23 cellular contexts compared by ENCODE assay signal in the genomic region with DNA sequence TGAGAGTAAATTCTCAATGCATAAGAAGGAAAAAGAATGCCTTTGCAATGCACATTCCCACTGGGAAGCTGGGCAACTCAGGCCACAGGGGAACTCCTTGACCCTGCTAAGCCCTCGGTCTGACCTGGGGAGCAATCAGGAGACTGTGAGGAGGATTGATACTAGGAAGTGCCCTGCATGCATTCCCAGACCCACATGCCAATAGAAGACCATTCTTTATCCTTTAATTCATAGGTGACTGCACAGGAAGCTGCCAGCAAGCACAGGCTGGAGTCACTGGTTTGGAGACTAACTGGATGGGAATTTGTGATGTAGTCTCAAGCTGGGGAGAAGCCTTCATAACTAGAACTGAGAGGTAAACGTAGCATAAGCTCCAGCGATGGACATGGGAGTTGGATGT.
"Had no signal": no experiment of that assay in that cellular context is flagged by ENCODE, and none has a peak within 500 bp of the region (broad histone marks: within the 10 kb centered on the region; RNA-seq: fewer than 3 reads in every experiment).

No MANE protein-coding gene starts in this region.

- ATAC-seq: heart left ventricle; left cardiac atrium; lower lobe of right lung; natural killer cell treated with Interleukin-12 subunit alpha and Interleukin-12 subunit beta and Interleukin-15 and Interleukin-18, amount 100 ng/mL, for 72 hours; pancreas; sciatic nerve; stimulated activated memory B cell treated with anti-CD40 and anti-IgM and Interleukin-4, amounts not matched to agents 10 μg/mL and 1 μg/mL and 100 μg/mL, for 72 hours had no signal

- H3K9me3 ChIP-seq: pancreas had no signal

- DNase-seq: effector CD4-positive, alpha-beta T cell; endodermal cell; foreskin melanocyte; heart left ventricle; hippocampal formation; islet precursor cell; left cardiac atrium; left ventricle myocardium inferior; lower lobe of right lung; midbrain; occipital lobe; pancreas; retina; spleen; stimulated activated CD4-positive, alpha-beta T cell treated with anti-CD3 and anti-CD28 coated beads, Interleukin-15, amount 100 ng/mL, for 24 hours; stimulated activated CD4-positive, alpha-beta T cell treated with anti-CD3 and anti-CD28 coated beads, Interleukin-1b, Interleukin-23, amount 100 ng/mL, for 48 hours; stimulated activated CD4-positive, alpha-beta T cell treated with anti-CD3 and anti-CD28 coated beads, Interleukin-4, amount 100 ng/mL, for 24 hours; tibial artery; upper lobe of left lung; uterus had no signal

- H3K4me3 ChIP-seq: heart left ventricle, left ventricle myocardium inferior, lower lobe of right lung, pancreas, spleen, tibial artery, upper lobe of left lung, uterus had no signal

- H3K4me1 ChIP-seq: heart left ventricle, left ventricle myocardium inferior, lower lobe of right lung, pancreas, spleen, tibial artery, upper lobe of left lung, uterus had no signal

- H3K27me3 ChIP-seq: heart left ventricle, pancreas, spleen, tibial artery, upper lobe of left lung, uterus had no signal

- H3K36me3 ChIP-seq: heart left ventricle, left ventricle myocardium inferior, lower lobe of right lung, pancreas, spleen, tibial artery, upper lobe of left lung, uterus had no signal

- H3K27ac ChIP-seq: heart left ventricle, left ventricle myocardium inferior, lower lobe of right lung, pancreas, spleen, tibial artery, upper lobe of left lung, uterus had no signal
